In genomic region chr17:45043813-45044540, GRCh38 we compare ENCODE assay signal across 17 cellular contexts. TPM values are rescaled to one million over a fixed set of nuclear protein-coding genes. Genes with fewer than 3 reads are reported as not detected.
DNase-seq lines count a peak whose midpoint lies in the region; ATAC-seq, FAIRE-seq and TF ChIP-seq lines count a peak whose summit lies in the region.
"Had no signal": no experiment of that assay in that cellular context is flagged by ENCODE, and none has a peak within 500 bp of the region (broad histone marks: within the 10 kb centered on the region; RNA-seq: fewer than 3 reads in every experiment).

No MANE protein-coding gene starts in this region.

- peaks cover 25% of the 10 kb centered on the region for H3K79me2 ChIP-seq in keratinocyte (ENCODE audit: control insufficient read depth, insufficient read depth, low read length)

- H2AFZ ChIP-seq in keratinocyte (ENCODE audit: control insufficient read depth, low read length): peak overlapping the region; percentile 6

- H3K4me3 ChIP-seq in keratinocyte (ENCODE audit: control insufficient read depth in 2 of 3, extremely low read depth in 1 of 3, insufficient read depth in 2 of 3, low read depth in 1 of 3, low read length in 3 of 3) (peak overlapping the region; percentile 10 to 56 (median 40)), thoracic aorta (peak overlapping the region; percentile 21)
- H3K4me3 ChIP-seq: stomach had no signal

- H4K20me1 ChIP-seq in keratinocyte (ENCODE audit: control insufficient read depth, extremely low read depth, insufficient read depth, low read length): no peaks in the 10 kb centered on the region

- no peak overlapping the region for H3K4me3 Mint-ChIP-seq in T-helper 1 cell treated with Interleukin-12 subunit alpha and Interleukin-12 subunit beta and Interleukin-4 antibody, amounts not matched to agents 30 μg/mL and 1 μg/mL, for 36 hours
- H3K4me3 Mint-ChIP-seq in brain: peak overlapping the region; percentile 7 to 68 (median 35)
- H3K4me3 Mint-ChIP-seq: activated B cell treated with CpG ODN at 0.5 μM for 24 hours; CD4-positive, CD25-positive, alpha-beta regulatory T cell had no signal

- DNase-seq in T-helper 1 cell (no peak), keratinocyte (ENCODE audit: low read depth, low spot score) (peak; percentile 59), thoracic aorta (ENCODE audit: low spot score) (no peak), NCI-H510A treated with DMSO at 0.1 percent for 48 hours (lab: John Stamatoyannopoulos, UW) (no peak), SHP77 treated with DMSO at 0.1 percent for 48 hours (lab: John Stamatoyannopoulos, UW) (no peak)
- DNase-seq: activated B cell treated with CpG ODN at 0.5 μM for 24 hours; CD4-positive, CD25-positive, alpha-beta regulatory T cell; GDM1; islet precursor cell; NCI-H2171; NK-92 treated with Interleukin-12 subunit alpha and Interleukin-12 subunit beta, amount 100 ng/mL, for 24 hours; retina; stomach had no signal

- H3K9me3 ChIP-seq in keratinocyte (ENCODE audit: control insufficient read depth, low read depth, low read length) (no peaks in the 10 kb centered on the region), thoracic aorta (no peaks in the 10 kb centered on the region)
- H3K9me3 ChIP-seq: stomach had no signal

- peaks cover 16% of the 10 kb centered on the region for H3K4me1 Mint-ChIP-seq in T-helper 1 cell treated with Interleukin-12 subunit alpha and Interleukin-12 subunit beta and Interleukin-4 antibody, amounts not matched to agents 30 μg/mL and 1 μg/mL, for 36 hours (ENCODE audit: low read depth)
- H3K4me1 Mint-ChIP-seq in brain: peaks cover 87% of the 10 kb centered on the region

- H3K36me3 Mint-ChIP-seq in T-helper 1 cell treated with Interleukin-12 subunit alpha and Interleukin-12 subunit beta and Interleukin-4 antibody, amounts not matched to agents 30 μg/mL and 1 μg/mL, for 36 hours (ENCODE audit: low read depth): peaks cover 4% of the 10 kb centered on the region
- H3K36me3 Mint-ChIP-seq in brain: peaks cover 16% of the 10 kb centered on the region
- H3K36me3 Mint-ChIP-seq: CD4-positive, CD25-positive, alpha-beta regulatory T cell had no signal

- H3K27ac Mint-ChIP-seq in T-helper 1 cell treated with Interleukin-12 subunit alpha and Interleukin-12 subunit beta and Interleukin-4 antibody, amounts not matched to agents 30 μg/mL and 1 μg/mL, for 36 hours: peak overlapping the region; percentile 6
- peak overlapping the region; percentile 79 to 96 (median 81) for H3K27ac Mint-ChIP-seq in brain
- H3K27ac Mint-ChIP-seq: activated B cell treated with CpG ODN at 0.5 μM for 24 hours had no signal

- H3K36me3 ChIP-seq in keratinocyte (ENCODE audit: control insufficient read depth in 2 of 2, extremely low read depth in 1 of 2, insufficient read depth in 2 of 2, low read length in 2 of 2) (peaks cover 4 to 7% of the 10 kb centered on the region in 2 experiments), thoracic aorta (no peaks in the 10 kb centered on the region)
- H3K36me3 ChIP-seq: stomach had no signal

- peak overlapping the region; percentile 69 for H3K4me2 ChIP-seq in keratinocyte (ENCODE audit: control insufficient read depth, extremely low read depth, insufficient read depth, low read depth, low read length)

- H3K9me3 Mint-ChIP-seq in T-helper 1 cell treated with Interleukin-12 subunit alpha and Interleukin-12 subunit beta and Interleukin-4 antibody, amounts not matched to agents 30 μg/mL and 1 μg/mL, for 36 hours: no peaks in the 10 kb centered on the region
- H3K9me3 Mint-ChIP-seq in brain: peaks cover 0 to 2% (median 0%) of the 10 kb centered on the region in 5 experiments
- H3K9me3 Mint-ChIP-seq: activated B cell treated with CpG ODN at 0.5 μM for 24 hours; CD4-positive, CD25-positive, alpha-beta regulatory T cell had no signal

- H3K4me1 ChIP-seq in keratinocyte (ENCODE audit: control insufficient read depth, extremely low read depth, insufficient read depth, low read length): peaks cover 60% of the 10 kb centered on the region
- peaks cover 12 to 59% of the 10 kb centered on the region in 2 donors for H3K4me1 ChIP-seq in thoracic aorta (ENCODE audit: control insufficient read depth in 1 of 2, low read depth in 2 of 2)

- H3K27me3 ChIP-seq in keratinocyte (ENCODE audit: control insufficient read depth, extremely low read depth, insufficient read depth, low read length) (no peaks in the 10 kb centered on the region), thoracic aorta (replicated peaks; ENCODE audit: insufficient read depth) (no peaks in the 10 kb centered on the region)
- H3K27me3 ChIP-seq: stomach had no signal

- peak; percentile 99 for FAIRE-seq in keratinocyte (lab: Jason Lieb, UNC)

- peak overlapping the region; percentile 65 for H3K9ac ChIP-seq in keratinocyte (ENCODE audit: control insufficient read depth, extremely low read depth, insufficient read depth, low read length)

- TF ChIP-seq CTCF in brain (conservative IDR thresholded peaks at IDR 0.05) (no peak), keratinocyte (optimal IDR thresholded peaks at IDR 0.05 in 1 of 3, IDR thresholded peaks at IDR 0.05 in 1 of 3, conservative IDR thresholded peaks at IDR 0.05 in 1 of 3; ENCODE audit: extremely low read depth in 1 of 3, insufficient read depth in 2 of 3, low read length in 3 of 3) (peak in 1 of 3 experiments; percentile 58), thoracic aorta (IDR thresholded peaks at IDR 0.05) (no peak)

- peaks cover 4% of the 10 kb centered on the region for H3K9me1 ChIP-seq in keratinocyte (ENCODE audit: control insufficient read depth, extremely low read depth, insufficient read depth, low read length)

- ATAC-seq in thoracic aorta (ENCODE audit: insufficient number of reproducible peaks, low FRiP score, low read depth) (no peak), HG02938 (IDR thresholded peaks at IDR 0.05; ENCODE audit: unreplicated experiment) (no peak)

- H3K27ac ChIP-seq in keratinocyte (ENCODE audit: control insufficient read depth, insufficient read depth, low read length) (peak overlapping the region; percentile 70), thoracic aorta (no peak overlapping the region)
- H3K27ac ChIP-seq: 22Rv1, stomach had no signal

- H3K27me3 Mint-ChIP-seq in T-helper 1 cell treated with Interleukin-12 subunit alpha and Interleukin-12 subunit beta and Interleukin-4 antibody, amounts not matched to agents 30 μg/mL and 1 μg/mL, for 36 hours (ENCODE audit: low read depth): no peaks in the 10 kb centered on the region
- no peaks in the 10 kb centered on the region for H3K27me3 Mint-ChIP-seq in brain
- H3K27me3 Mint-ChIP-seq: activated B cell treated with CpG ODN at 0.5 μM for 24 hours; CD4-positive, CD25-positive, alpha-beta regulatory T cell had no signal

- dilution Hi-C loops in keratinocyte (cut with MboI; ENCODE audit: extremely low pct_ligation_motif_present, low sequenced_read_pairs): no loop called here

RNA-seq across cellular contexts. Expression of gene DCAKD, which starts 7.5 kb away (rescaled TPM):
- polyA plus RNA-seq in brain (ENCODE audit: insufficient read depth, low read depth, low replicate concordance) (95.0 TPM), keratinocyte (18.7 to 27.6 TPM (median 22.8 TPM) in 3 replicates)
- 10.3 TPM for polyA plus RNA-seq in keratinocyte (2011; ENCODE audit: low read depth)
- polyA plus RNA-seq in keratinocyte (2011; cell fraction: cytosol; rRNA removed): 19.2 and 26.4 TPM in 2 replicates
- 37.1 and 50.9 TPM in 2 replicates for polyA plus RNA-seq in keratinocyte (2011; cell fraction: nucleus; rRNA removed)
- polyA plus RNA-seq in keratinocyte (2012; ENCODE audit: low replicate concordance): 26.6 and 27.7 TPM in 2 replicates
- 36.2 to 67.9 TPM (median 47.1 TPM) in 3 replicates for polyA minus RNA-seq in keratinocyte
- 64.3 TPM for polyA minus RNA-seq in keratinocyte (2011; cell fraction: cytosol; rRNA and poly(A)+ RNA removed)
- 27.6 and 31.8 TPM in 2 replicates for polyA minus RNA-seq in keratinocyte (2011; cell fraction: nucleus; rRNA and poly(A)+ RNA removed)
- 10 to 100 TPM; 34.6 to 56.5 TPM for total RNA-seq in thoracic aorta

RNA-seq across cellular contexts. Expression of gene NMT1, which starts 17.1 kb away (rescaled TPM):
- polyA plus RNA-seq in brain (ENCODE audit: insufficient read depth, low read depth, low replicate concordance) (60.8 TPM), keratinocyte (75.9 to 101 TPM (median 92.3 TPM) in 3 replicates)
- polyA plus RNA-seq in keratinocyte (2011; ENCODE audit: low read depth): 239 TPM
- 47.2 and 55.5 TPM in 2 replicates for polyA plus RNA-seq in keratinocyte (2011; cell fraction: cytosol; rRNA removed)
- 59.9 and 68.3 TPM in 2 replicates for polyA plus RNA-seq in keratinocyte (2011; cell fraction: nucleus; rRNA removed)
- polyA plus RNA-seq in keratinocyte (2012; ENCODE audit: low replicate concordance): 107 and 154 TPM in 2 replicates
- polyA minus RNA-seq in keratinocyte: 42.2 to 74.7 TPM (median 53.7 TPM) in 3 replicates
- 446 TPM for polyA minus RNA-seq in keratinocyte (2011; cell fraction: cytosol; rRNA and poly(A)+ RNA removed)
- polyA minus RNA-seq in keratinocyte (2011; cell fraction: nucleus; rRNA and poly(A)+ RNA removed): 32.5 and 42.7 TPM in 2 replicates
- total RNA-seq in thoracic aorta: 10 to 100 TPM; 53.1 to 64.8 TPM
